24 cellular contexts compared by ENCODE assay signal in genomic region chr3:142244056-142244455, GRCh38.
"Had no signal": no experiment of that assay in that cellular context is flagged by ENCODE, and none has a peak within 500 bp of the region (broad histone marks: within the 10 kb centered on the region; RNA-seq: fewer than 3 reads in every experiment).

No MANE protein-coding gene starts in this region.

- H3K27ac ChIP-seq: esophagus muscularis mucosa, suprapubic skin, tibial artery, upper lobe of right lung, WERI-Rb-1 had no signal

- H3K27me3 Mint-ChIP-seq: dendritic cell treated with granulocyte-macrophage colony-stimulating factor and Interleukin-4, amounts not matched to agents 40 ng/mL and 50 ng/mL, for 4 days had no signal

- H3K4me1 Mint-ChIP-seq: central memory CD8-positive, alpha-beta T cell; nephron; stimulated activated naive B cell treated with anti-CD40 and anti-IgM and Interleukin-4, amounts not matched to agents 10 μg/mL and 1 μg/mL and 100 μg/mL, for 72 hours had no signal

- H3K4me3 Mint-ChIP-seq: activated naive CD8-positive, alpha-beta T cell; central memory CD8-positive, alpha-beta T cell; dendritic cell treated with granulocyte-macrophage colony-stimulating factor and Interleukin-4, amounts not matched to agents 40 ng/mL and 50 ng/mL, for 4 days; endodermal cell; nephron; stimulated activated naive B cell treated with anti-CD40 and anti-IgM and Interleukin-4, amounts not matched to agents 10 μg/mL and 1 μg/mL and 100 μg/mL, for 72 hours had no signal

- DNase-seq: activated CD4-positive, alpha-beta T cell treated with anti-CD3 and anti-CD28 coated beads for 48 hours; activated CD4-positive, alpha-beta T cell treated with anti-CD3 and anti-CD28 coated beads, Interleukin-2, amount 50 U/mL, for 48 hours; activated CD8-positive, alpha-beta memory T cell treated with anti-CD3 and anti-CD28 coated beads for 24 hours; activated effector memory CD4-positive, alpha-beta T cell treated with Interleukin-2 at 50 U/mL for 16 hours; activated naive CD4-positive, alpha-beta T cell treated with Interleukin-2 at 50 U/mL for 16 hours; anterior cingulate cortex; endodermal cell; foreskin melanocyte; islet precursor cell; left ventricle myocardium superior; posterior cingulate gyrus; right cardiac atrium; stimulated activated CD4-positive, alpha-beta T cell treated with anti-CD3 and anti-CD28 coated beads, Interleukin-15, amount 100 ng/mL, for 24 hours; stimulated activated CD4-positive, alpha-beta T cell treated with anti-CD3 and anti-CD28 coated beads, Interleukin-2, amount 100 ng/mL, for 24 hours; stimulated activated naive B cell treated with anti-CD40 and anti-IgM and Interleukin-4, amounts not matched to agents 10 μg/mL and 1 μg/mL and 100 μg/mL, for 72 hours; tibial artery; upper lobe of right lung; WERI-Rb-1 had no signal

- H3K9me3 Mint-ChIP-seq: central memory CD8-positive, alpha-beta T cell; dendritic cell treated with granulocyte-macrophage colony-stimulating factor and Interleukin-4, amounts not matched to agents 40 ng/mL and 50 ng/mL, for 4 days had no signal

- H3K4me1 ChIP-seq: esophagus muscularis mucosa, suprapubic skin, tibial artery, upper lobe of right lung had no signal

- H3K27me3 ChIP-seq: esophagus muscularis mucosa, suprapubic skin, tibial artery, upper lobe of right lung had no signal

- H3K9me3 ChIP-seq: esophagus muscularis mucosa, suprapubic skin, upper lobe of right lung had no signal

- H3K4me3 ChIP-seq: esophagus muscularis mucosa, suprapubic skin, tibial artery, upper lobe of right lung had no signal

- H3K36me3 ChIP-seq: esophagus muscularis mucosa, suprapubic skin, tibial artery, upper lobe of right lung, WERI-Rb-1 had no signal

- H3K27ac Mint-ChIP-seq: activated naive CD8-positive, alpha-beta T cell; dendritic cell treated with granulocyte-macrophage colony-stimulating factor and Interleukin-4, amounts not matched to agents 40 ng/mL and 50 ng/mL, for 4 days; endodermal cell; nephron; stimulated activated naive B cell treated with anti-CD40 and anti-IgM and Interleukin-4, amounts not matched to agents 10 μg/mL and 1 μg/mL and 100 μg/mL, for 72 hours had no signal

- H3K36me3 Mint-ChIP-seq: activated naive CD8-positive, alpha-beta T cell; stimulated activated naive B cell treated with anti-CD40 and anti-IgM and Interleukin-4, amounts not matched to agents 10 μg/mL and 1 μg/mL and 100 μg/mL, for 72 hours had no signal
